ENCODE assay signal across 1 cellular context in the genomic region with DNA sequence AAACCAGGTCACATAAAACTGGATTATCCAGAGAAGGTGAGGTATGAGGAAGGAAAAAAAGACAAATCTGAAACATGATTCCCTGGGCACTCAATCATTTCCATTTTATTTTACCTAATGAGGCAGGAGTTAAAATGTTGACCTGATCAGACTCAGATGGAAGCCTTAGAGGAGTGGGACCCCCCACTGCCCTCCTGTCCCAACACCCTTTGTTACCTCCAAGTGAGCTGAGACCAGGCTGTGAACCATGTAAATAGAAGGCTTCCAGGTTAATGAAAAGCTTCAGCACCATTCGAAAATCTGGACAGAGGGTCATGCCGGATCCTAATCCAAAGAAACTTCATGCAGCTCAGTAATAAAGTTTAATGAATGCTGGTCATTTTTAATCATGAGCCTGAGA.
TF ChIP-seq lines count a peak whose summit lies in the region.

No MANE protein-coding gene starts in this region.

TF ChIP-seq in GM23338, 12 proteins besides CTCF, POLR2A, EP300 and RAD21 (continued from another document):
- TF ChIP-seq, protein P1, sequence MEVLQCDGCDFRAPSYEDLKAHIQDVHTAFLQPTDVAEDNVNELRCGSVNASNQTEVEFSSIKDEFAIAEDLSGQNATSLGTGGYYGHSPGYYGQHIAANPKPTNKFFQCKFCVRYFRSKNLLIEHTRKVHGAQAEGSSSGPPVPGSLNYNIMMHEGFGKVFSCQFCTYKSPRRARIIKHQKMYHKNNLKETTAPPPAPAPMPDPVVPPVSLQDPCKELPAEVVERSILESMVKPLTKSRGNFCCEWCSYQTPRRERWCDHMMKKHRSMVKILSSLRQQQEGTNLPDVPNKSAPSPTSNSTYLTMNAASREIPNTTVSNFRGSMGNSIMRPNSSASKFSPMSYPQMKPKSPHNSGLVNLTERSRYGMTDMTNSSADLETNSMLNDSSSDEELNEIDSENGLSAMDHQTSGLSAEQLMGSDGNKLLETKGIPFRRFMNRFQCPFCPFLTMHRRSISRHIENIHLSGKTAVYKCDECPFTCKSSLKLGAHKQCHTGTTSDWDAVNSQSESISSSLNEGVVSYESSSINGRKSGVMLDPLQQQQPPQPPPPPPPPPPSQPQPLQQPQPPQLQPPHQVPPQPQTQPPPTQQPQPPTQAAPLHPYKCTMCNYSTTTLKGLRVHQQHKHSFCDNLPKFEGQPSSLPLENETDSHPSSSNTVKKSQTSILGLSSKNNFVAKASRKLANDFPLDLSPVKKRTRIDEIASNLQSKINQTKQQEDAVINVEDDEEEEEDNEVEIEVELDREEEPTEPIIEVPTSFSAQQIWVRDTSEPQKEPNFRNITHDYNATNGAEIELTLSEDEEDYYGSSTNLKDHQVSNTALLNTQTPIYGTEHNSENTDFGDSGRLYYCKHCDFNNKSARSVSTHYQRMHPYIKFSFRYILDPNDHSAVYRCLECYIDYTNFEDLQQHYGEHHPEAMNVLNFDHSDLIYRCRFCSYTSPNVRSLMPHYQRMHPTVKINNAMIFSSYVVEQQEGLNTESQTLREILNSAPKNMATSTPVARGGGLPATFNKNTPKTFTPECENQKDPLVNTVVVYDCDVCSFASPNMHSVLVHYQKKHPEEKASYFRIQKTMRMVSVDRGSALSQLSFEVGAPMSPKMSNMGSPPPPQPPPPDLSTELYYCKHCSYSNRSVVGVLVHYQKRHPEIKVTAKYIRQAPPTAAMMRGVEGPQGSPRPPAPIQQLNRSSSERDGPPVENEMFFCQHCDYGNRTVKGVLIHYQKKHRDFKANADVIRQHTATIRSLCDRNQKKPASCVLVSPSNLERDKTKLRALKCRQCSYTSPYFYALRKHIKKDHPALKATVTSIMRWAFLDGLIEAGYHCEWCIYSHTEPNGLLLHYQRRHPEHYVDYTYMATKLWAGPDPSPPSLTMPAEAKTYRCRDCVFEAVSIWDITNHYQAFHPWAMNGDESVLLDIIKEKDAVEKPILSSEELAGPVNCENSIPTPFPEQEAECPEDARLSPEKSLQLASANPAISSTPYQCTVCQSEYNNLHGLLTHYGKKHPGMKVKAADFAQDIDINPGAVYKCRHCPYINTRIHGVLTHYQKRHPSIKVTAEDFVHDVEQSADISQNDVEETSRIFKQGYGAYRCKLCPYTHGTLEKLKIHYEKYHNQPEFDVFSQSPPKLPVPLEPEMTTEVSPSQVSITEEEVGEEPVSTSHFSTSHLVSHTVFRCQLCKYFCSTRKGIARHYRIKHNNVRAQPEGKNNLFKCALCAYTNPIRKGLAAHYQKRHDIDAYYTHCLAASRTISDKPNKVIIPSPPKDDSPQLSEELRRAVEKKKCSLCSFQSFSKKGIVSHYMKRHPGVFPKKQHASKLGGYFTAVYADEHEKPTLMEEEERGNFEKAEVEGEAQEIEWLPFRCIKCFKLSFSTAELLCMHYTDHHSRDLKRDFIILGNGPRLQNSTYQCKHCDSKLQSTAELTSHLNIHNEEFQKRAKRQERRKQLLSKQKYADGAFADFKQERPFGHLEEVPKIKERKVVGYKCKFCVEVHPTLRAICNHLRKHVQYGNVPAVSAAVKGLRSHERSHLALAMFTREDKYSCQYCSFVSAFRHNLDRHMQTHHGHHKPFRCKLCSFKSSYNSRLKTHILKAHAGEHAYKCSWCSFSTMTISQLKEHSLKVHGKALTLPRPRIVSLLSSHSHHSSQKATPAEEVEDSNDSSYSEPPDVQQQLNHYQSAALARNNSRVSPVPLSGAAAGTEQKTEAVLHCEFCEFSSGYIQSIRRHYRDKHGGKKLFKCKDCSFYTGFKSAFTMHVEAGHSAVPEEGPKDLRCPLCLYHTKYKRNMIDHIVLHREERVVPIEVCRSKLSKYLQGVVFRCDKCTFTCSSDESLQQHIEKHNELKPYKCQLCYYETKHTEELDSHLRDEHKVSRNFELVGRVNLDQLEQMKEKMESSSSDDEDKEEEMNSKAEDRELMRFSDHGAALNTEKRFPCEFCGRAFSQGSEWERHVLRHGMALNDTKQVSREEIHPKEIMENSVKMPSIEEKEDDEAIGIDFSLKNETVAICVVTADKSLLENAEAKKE (CRISPR knock-in tag; IDR thresholded peaks at IDR 0.05) = no peak
- no peak for TF ChIP-seq CREB1 (CRISPR knock-in tag; IDR thresholded peaks at IDR 0.05; ENCODE audit: low read depth)
- TF ChIP-seq STAT1 (IDR thresholded peaks at IDR 0.05; ENCODE audit: unreplicated experiment) = no peak
- no peak for TF ChIP-seq ETS1 (IDR thresholded peaks at IDR 0.05)
- TF ChIP-seq EZH2phosphoT487 (IDR thresholded peaks at IDR 0.05; ENCODE audit: unreplicated experiment) = no peak
- no peak for TF ChIP-seq EZH2 (IDR thresholded peaks at IDR 0.05; ENCODE audit: low read depth, unreplicated experiment)
- TF ChIP-seq JUNB (IDR thresholded peaks at IDR 0.05; ENCODE audit: unreplicated experiment) = no peak
TF ChIP-seq in GM23338: peak in this region for 0.
